Comparison of ENCODE assay signal across 26 cellular contexts in genomic region chr17:73138541-73139138, GRCh38. TPM values are rescaled to one million over a fixed set of nuclear protein-coding genes. Genes with fewer than 3 reads are reported as not detected.
DNase-seq lines count a peak whose midpoint lies in the region; ATAC-seq, FAIRE-seq and TF ChIP-seq lines count a peak whose summit lies in the region.
"Had no signal": no experiment of that assay in that cellular context is flagged by ENCODE, and none has a peak within 500 bp of the region (broad histone marks: within the 10 kb centered on the region; RNA-seq: fewer than 3 reads in every experiment).

No MANE protein-coding gene starts in this region.

- H3K4me3 ChIP-seq in GM23338 = no peak overlapping the region
- H3K4me3 ChIP-seq: breast epithelium, coronary artery, tibial nerve had no signal

- no peaks in the 10 kb centered on the region; the same call in 2 of the 3 replicates for H3K4me1 Mint-ChIP-seq in GM23338

- no peak overlapping the region for H3K27ac ChIP-seq in GM23338 (ENCODE audit: low read depth)
- H3K27ac ChIP-seq: 22Rv1, breast epithelium, coronary artery, tibial nerve had no signal

- peaks cover 2% of the 10 kb centered on the region for H3K27me3 Mint-ChIP-seq in GM23338 (ENCODE audit: insufficient read depth, low read depth, poor library complexity)

- no peaks in the 10 kb centered on the region; the same call in 2 of the 3 replicates for H3K9me3 Mint-ChIP-seq in GM23338
- peaks cover 0 to 7% of the 10 kb centered on the region in 2 donors for H3K9me3 Mint-ChIP-seq in activated naive CD4-positive, alpha-beta T cell treated with anti-CD3 and anti-CD28 coated beads, Interleukin-2, amount 50 U/mL, for 72 hours
- H3K9me3 Mint-ChIP-seq: stimulated activated naive CD8-positive, alpha-beta T cell treated with anti-CD3 and anti-CD28 coated beads, Interleukin-15, Interleukin-2, amounts not matched to agents 100 ng/mL and 50 ng/mL, for 24 hours had no signal

- H3K79me2 ChIP-seq in GM23338 (replicated peaks; ENCODE audit: insufficient read depth) = no peaks in the 10 kb centered on the region

- no peaks in the 10 kb centered on the region for H3K27me3 ChIP-seq in GM23338 (ENCODE audit: insufficient read depth)
- H3K27me3 ChIP-seq: breast epithelium, tibial nerve had no signal

- peak; percentile 97 for FAIRE-seq in islet of Langerhans (lab: Jason Lieb, UNC)

- H2AFZ ChIP-seq in GM23338 = no peak overlapping the region

- H3K36me3 Mint-ChIP-seq in GM23338 (ENCODE audit: low read depth) = no peaks in the 10 kb centered on the region
- H3K36me3 Mint-ChIP-seq in activated naive CD4-positive, alpha-beta T cell treated with anti-CD3 and anti-CD28 coated beads, Interleukin-2, amount 50 U/mL, for 72 hours = no peaks in the 10 kb centered on the region

- DNase-seq in DMS 273 (lab: John Stamatoyannopoulos, UW; ENCODE audit: unreplicated experiment) (peak; percentile 53), DMS 273 treated with DMSO at 0.1 percent for 48 hours (lab: John Stamatoyannopoulos, UW) (no peak), GM23338 (ENCODE audit: low spot score) (no peak), NCI-H69 (lab: John Stamatoyannopoulos, UW) (peak; percentile 86), HK-2 (ENCODE audit: unreplicated experiment) (no peak)
- DNase-seq in activated naive CD4-positive, alpha-beta T cell treated with anti-CD3 and anti-CD28 coated beads, Interleukin-2, amount 50 U/mL, for 72 hours (ENCODE audit: low spot score in 2 of 2) = no peak
- DNase-seq: activated CD4-positive, alpha-beta T cell treated with anti-CD3 and anti-CD28 coated beads for 1 hour; activated T-cell treated with anti-CD3 and anti-CD28 coated beads, Interleukin-2, amount 50 U/mL, for 1 hour; DND-41; KG1; left colon; naive thymus-derived CD4-positive, alpha-beta T cell; NCI-H2107; NCI-H526; OCI-M1; retina; SHP77; stimulated activated CD4-positive, alpha-beta T cell treated with anti-CD3 and anti-CD28 coated beads, Interleukin-4, amount 100 ng/mL, for 24 hours had no signal

- no peaks in the 10 kb centered on the region for H4K20me1 ChIP-seq in GM23338 (replicated peaks; ENCODE audit: insufficient read depth)

- TF ChIP-seq CTCF in GM23338 (conservative IDR thresholded peaks at IDR 0.05; ENCODE audit: low read depth in 2 of 2) = no peak

- H3K4me3 Mint-ChIP-seq in GM23338 = no peak overlapping the region
- H3K4me3 Mint-ChIP-seq: naive thymus-derived CD4-positive, alpha-beta T cell; stimulated activated naive CD8-positive, alpha-beta T cell treated with anti-CD3 and anti-CD28 coated beads, Interleukin-15, Interleukin-2, amounts not matched to agents 100 ng/mL and 50 ng/mL, for 24 hours had no signal

- no peaks in the 10 kb centered on the region for H3K9me2 ChIP-seq in GM23338 (ENCODE audit: insufficient read depth)

- ATAC-seq in GM23338 = no peak
- no peak for ATAC-seq in HG03521 (IDR thresholded peaks at IDR 0.05; ENCODE audit: unreplicated experiment)
- no peak for ATAC-seq in activated naive CD4-positive, alpha-beta T cell treated with anti-CD3 and anti-CD28 coated beads, Interleukin-2, amount 50 U/mL, for 72 hours
- ATAC-seq: left colon; naive thymus-derived CD4-positive, alpha-beta T cell had no signal

- no peak overlapping the region for H3K27ac Mint-ChIP-seq in GM23338
- H3K27ac Mint-ChIP-seq in activated naive CD4-positive, alpha-beta T cell treated with anti-CD3 and anti-CD28 coated beads, Interleukin-2, amount 50 U/mL, for 72 hours = no peak overlapping the region
- H3K27ac Mint-ChIP-seq: naive thymus-derived CD4-positive, alpha-beta T cell; stimulated activated naive CD8-positive, alpha-beta T cell treated with anti-CD3 and anti-CD28 coated beads, Interleukin-15, Interleukin-2, amounts not matched to agents 100 ng/mL and 50 ng/mL, for 24 hours had no signal

- no peaks in the 10 kb centered on the region for H3K4me1 ChIP-seq in GM23338 (ENCODE audit: insufficient read depth)
- H3K4me1 ChIP-seq: breast epithelium, tibial nerve had no signal

- no peak overlapping the region for H3K4me2 ChIP-seq in GM23338

- H3K36me3 ChIP-seq in GM23338 (ENCODE audit: insufficient read depth) = no peaks in the 10 kb centered on the region
- H3K36me3 ChIP-seq: breast epithelium, tibial nerve had no signal

- H3F3A ChIP-seq in GM23338 (replicated peaks; ENCODE audit: low read depth) = no peaks in the 10 kb centered on the region

TF ChIP-seq in GM23338, 12 proteins besides CTCF, POLR2A, EP300 and RAD21 (continues in another document):
- TF ChIP-seq ZNF462 (CRISPR knock-in tag; IDR thresholded peaks at IDR 0.05) (no peak), POLR2AphosphoS5 (IDR thresholded peaks at IDR 0.05; ENCODE audit: low read depth) (no peak), ZNF114 (CRISPR knock-in tag; IDR thresholded peaks at IDR 0.05) (no peak), ETS1 (IDR thresholded peaks at IDR 0.05) (no peak)

RNA-seq across cellular contexts. Expression of gene SSTR2, which starts 26.2 kb away (rescaled TPM):
- 1.7 and 1.8 TPM in 2 replicates for total RNA-seq in GM23338 (2014; rRNA removed; shearing (Covaris generic))
- 1.1 and 1.4 TPM in 2 replicates for polyA plus RNA-seq in GM23338 (2016; fragmentation: Nextera tagmentation; extraction: Ambion mirVana)
- under 1 TPM; 0.12 to 0.87 TPM for total RNA-seq in activated naive CD4-positive, alpha-beta T cell treated with anti-CD3 and anti-CD28 coated beads, Interleukin-2, amount 50 U/mL, for 72 hours
- total RNA-seq: glomerular endothelial cell; naive thymus-derived CD4-positive, alpha-beta T cell had no signal
- polyA plus RNA-seq: naive thymus-derived CD4-positive, alpha-beta T cell had no signal

RNA-seq across cellular contexts. Expression of gene SLC39A11, which starts 46.2 kb away (rescaled TPM):
- 9.4 and 18.1 TPM in 2 replicates for total RNA-seq in GM23338 (2014; rRNA removed; shearing (Covaris generic))
- polyA plus RNA-seq in GM23338 (2016; fragmentation: Nextera tagmentation; extraction: Ambion mirVana) = 10.3 and 10.8 TPM in 2 replicates
- 10 to 100 TPM; 14.8 to 17.7 TPM for total RNA-seq in activated naive CD4-positive, alpha-beta T cell treated with anti-CD3 and anti-CD28 coated beads, Interleukin-2, amount 50 U/mL, for 72 hours

RNA-seq across cellular contexts. Expression of gene COG1, which starts 54.2 kb away (rescaled TPM):
- 11.9 and 15.0 TPM in 2 replicates for total RNA-seq in GM23338 (2014; rRNA removed; shearing (Covaris generic))
- polyA plus RNA-seq in GM23338 (2016; fragmentation: Nextera tagmentation; extraction: Ambion mirVana) = 25.5 and 26.1 TPM in 2 replicates
- total RNA-seq in activated naive CD4-positive, alpha-beta T cell treated with anti-CD3 and anti-CD28 coated beads, Interleukin-2, amount 50 U/mL, for 72 hours = 10 to 100 TPM; 26.8 to 40.5 TPM

Comparison
In these comparisons a context has a peak if more than half of its experiments do, and no peak if none do; other contexts are left out.
1. DNase-seq: peak in DMS 273 (single experiment) and NCI-H69 (single experiment); none in DMS 273 treated with DMSO at 0.1 percent for 48 hours (single experiment), GM23338 (single experiment), HK-2 (single experiment) and activated naive CD4-positive, alpha-beta T cell treated with anti-CD3 and anti-CD28 coated beads, Interleukin-2, amount 50 U/mL, for 72 hours (0 of 2).